Comparison of ENCODE assay signal across 28 cellular contexts in the genomic region with DNA sequence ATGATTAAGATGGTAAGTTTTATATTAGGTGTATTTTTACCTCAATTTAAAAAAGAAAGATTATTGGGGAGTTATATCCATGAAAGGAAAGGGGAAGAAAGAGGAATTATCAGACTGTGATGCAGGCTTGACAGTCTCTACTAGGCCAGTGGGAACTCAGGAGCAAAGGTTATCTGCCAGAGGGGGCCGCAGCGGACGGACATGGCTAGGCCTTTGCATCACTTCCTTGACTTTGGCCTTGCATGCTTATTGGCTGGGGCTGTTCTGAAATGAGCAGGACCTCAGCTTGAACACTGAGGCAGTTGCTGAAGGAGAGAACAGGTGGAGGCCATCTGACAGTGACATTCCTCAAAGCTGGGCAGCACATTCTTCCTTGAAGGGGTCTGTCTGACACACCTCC.
"Had no signal": no experiment of that assay in that cellular context is flagged by ENCODE, and none has a peak within 500 bp of the region (broad histone marks: within the 10 kb centered on the region; RNA-seq: fewer than 3 reads in every experiment).

No MANE protein-coding gene starts in this region.

- H3K36me3 Mint-ChIP-seq: activated naive CD4-positive, alpha-beta T cell treated with anti-CD3 and anti-CD28 coated beads, Interleukin-2, amount 10 ng/mL, durations not matched to agents 7 days and 5 days; activated naive CD4-positive, alpha-beta T cell treated with anti-CD3 and anti-CD28 coated beads, Interleukin-2, amount 50 U/mL, for 72 hours; activated naive CD8-positive, alpha-beta T cell treated with anti-CD3 and anti-CD28 coated beads, Interleukin-2, amount 10 ng/mL, durations not matched to agents 7 days and 5 days; T-cell had no signal

- ATAC-seq: activated CD8-positive, alpha-beta T cell treated with anti-CD3 and anti-CD28 coated beads for 36 hours; effector memory CD8-positive, alpha-beta T cell; T-cell had no signal

- FAIRE-seq: astrocyte, bronchial epithelial cell, frontal cortex had no signal

- H3K4me1 Mint-ChIP-seq: activated naive CD4-positive, alpha-beta T cell treated with anti-CD3 and anti-CD28 coated beads, Interleukin-2, amount 10 ng/mL, durations not matched to agents 7 days and 5 days; activated naive CD8-positive, alpha-beta T cell treated with anti-CD3 and anti-CD28 coated beads, Interleukin-2, amount 10 ng/mL, durations not matched to agents 7 days and 5 days; central memory CD8-positive, alpha-beta T cell; T-cell had no signal

- H3K27me3 Mint-ChIP-seq: activated CD8-positive, alpha-beta T cell treated with anti-CD3 and anti-CD28 coated beads for 36 hours; activated naive CD4-positive, alpha-beta T cell treated with anti-CD3 and anti-CD28 coated beads, Interleukin-2, amount 10 ng/mL, durations not matched to agents 7 days and 5 days; activated naive CD8-positive, alpha-beta T cell treated with anti-CD3 and anti-CD28 coated beads, Interleukin-2, amount 10 ng/mL, durations not matched to agents 7 days and 5 days; central memory CD8-positive, alpha-beta T cell; dendritic cell treated with granulocyte-macrophage colony-stimulating factor and Interleukin-4, amounts not matched to agents 40 ng/mL and 50 ng/mL, for 4 days; effector memory CD8-positive, alpha-beta T cell had no signal

- DNase-seq: activated CD4-positive, alpha-beta T cell treated with anti-CD3 and anti-CD28 coated beads for 48 hours; activated CD4-positive, alpha-beta T cell treated with anti-CD3 and anti-CD28 coated beads, Interleukin-2, amount 50 U/mL, for 1 hour; activated CD4-positive, alpha-beta T cell treated with anti-CD3 and anti-CD28 coated beads, Interleukin-2, amount 50 U/mL, for 48 hours; activated CD8-positive, alpha-beta memory T cell treated with anti-CD3 and anti-CD28 coated beads for 24 hours; activated CD8-positive, alpha-beta T cell treated with anti-CD3 and anti-CD28 coated beads for 36 hours; activated gamma-delta T cell; activated naive CD4-positive, alpha-beta T cell; activated naive CD4-positive, alpha-beta T cell treated with anti-CD3 and anti-CD28 coated beads, Interleukin-2, amount 10 ng/mL, durations not matched to agents 7 days and 5 days; activated naive CD8-positive, alpha-beta T cell treated with anti-CD3 and anti-CD28 coated beads, Interleukin-2, amount 10 ng/mL, durations not matched to agents 7 days and 5 days; activated T-cell treated with anti-CD3 and anti-CD28 coated beads, Interleukin-2, amount 50 U/mL, for 48 hours; brain microvascular endothelial cell; dorsolateral prefrontal cortex; effector CD4-positive, alpha-beta T cell; effector memory CD8-positive, alpha-beta T cell; esophagus squamous epithelium; head of caudate nucleus; SW 1271; T-cell; T1000 had no signal

- H3K9me3 ChIP-seq: esophagus squamous epithelium had no signal

- H3K4me3 Mint-ChIP-seq: activated CD8-positive, alpha-beta T cell treated with anti-CD3 and anti-CD28 coated beads for 36 hours; activated naive CD4-positive, alpha-beta T cell treated with anti-CD3 and anti-CD28 coated beads, Interleukin-2, amount 10 ng/mL, durations not matched to agents 7 days and 5 days; activated naive CD8-positive, alpha-beta T cell treated with anti-CD3 and anti-CD28 coated beads, Interleukin-2, amount 10 ng/mL, durations not matched to agents 7 days and 5 days; activated T-helper 1 cell treated with anti-CD3 and anti-CD28 coated beads, Interleukin-12 subunit alpha, Interleukin-12 subunit beta, Interleukin-2, Interleukin-4 antibody, amounts not matched to agents 30 ng/mL and 10 ng/mL and 1 ng/mL, durations not matched to agents 14 hours and 24 hours and 36 hours; central memory CD8-positive, alpha-beta T cell; dendritic cell treated with granulocyte-macrophage colony-stimulating factor and Interleukin-4, amounts not matched to agents 40 ng/mL and 50 ng/mL, for 4 days; effector memory CD8-positive, alpha-beta T cell; T-cell; T-helper 1 cell treated with Interleukin-12 subunit alpha and Interleukin-12 subunit beta and Interleukin-4 antibody, amounts not matched to agents 30 μg/mL and 1 μg/mL, for 36 hours; T-helper 2 cell treated with Interferon-gamma antibody and Interleukin-4, amounts not matched to agents 5 μg/mL and 100 μg/mL, for 36 hours had no signal

- H3K27ac Mint-ChIP-seq: activated CD8-positive, alpha-beta T cell treated with anti-CD3 and anti-CD28 coated beads for 36 hours; activated naive CD4-positive, alpha-beta T cell treated with anti-CD3 and anti-CD28 coated beads, Interleukin-2, amount 10 ng/mL, durations not matched to agents 7 days and 5 days; activated naive CD4-positive, alpha-beta T cell treated with anti-CD3 and anti-CD28 coated beads, Interleukin-2, amount 50 U/mL, for 72 hours; activated naive CD8-positive, alpha-beta T cell treated with anti-CD3 and anti-CD28 coated beads, Interleukin-2, amount 10 ng/mL, durations not matched to agents 7 days and 5 days; activated T-helper 1 cell treated with anti-CD3 and anti-CD28 coated beads, Interleukin-12 subunit alpha, Interleukin-12 subunit beta, Interleukin-2, Interleukin-4 antibody, amounts not matched to agents 30 ng/mL and 10 ng/mL and 1 ng/mL, durations not matched to agents 14 hours and 24 hours and 36 hours; dendritic cell treated with granulocyte-macrophage colony-stimulating factor and Interleukin-4, amounts not matched to agents 40 ng/mL and 50 ng/mL, for 4 days; effector memory CD8-positive, alpha-beta T cell; T-cell; T-helper 1 cell treated with Interleukin-12 subunit alpha and Interleukin-12 subunit beta and Interleukin-4 antibody, amounts not matched to agents 30 μg/mL and 1 μg/mL, for 36 hours had no signal

- H3K9me3 Mint-ChIP-seq: activated CD8-positive, alpha-beta T cell treated with anti-CD3 and anti-CD28 coated beads for 36 hours; activated naive CD4-positive, alpha-beta T cell treated with anti-CD3 and anti-CD28 coated beads, Interleukin-2, amount 10 ng/mL, durations not matched to agents 7 days and 5 days; activated naive CD4-positive, alpha-beta T cell treated with anti-CD3 and anti-CD28 coated beads, Interleukin-2, amount 50 U/mL, for 72 hours; activated naive CD8-positive, alpha-beta T cell treated with anti-CD3 and anti-CD28 coated beads, Interleukin-2, amount 10 ng/mL, durations not matched to agents 7 days and 5 days; activated T-helper 1 cell treated with anti-CD3 and anti-CD28 coated beads, Interleukin-12 subunit alpha, Interleukin-12 subunit beta, Interleukin-2, Interleukin-4 antibody, amounts not matched to agents 30 ng/mL and 10 ng/mL and 1 ng/mL, durations not matched to agents 14 hours and 24 hours and 36 hours; central memory CD8-positive, alpha-beta T cell; dendritic cell treated with granulocyte-macrophage colony-stimulating factor and Interleukin-4, amounts not matched to agents 40 ng/mL and 50 ng/mL, for 4 days; T-cell; T-helper 1 cell treated with Interleukin-12 subunit alpha and Interleukin-12 subunit beta and Interleukin-4 antibody, amounts not matched to agents 30 μg/mL and 1 μg/mL, for 36 hours had no signal
